ENCODE assay signal across 16 cellular contexts in the genomic region with DNA sequence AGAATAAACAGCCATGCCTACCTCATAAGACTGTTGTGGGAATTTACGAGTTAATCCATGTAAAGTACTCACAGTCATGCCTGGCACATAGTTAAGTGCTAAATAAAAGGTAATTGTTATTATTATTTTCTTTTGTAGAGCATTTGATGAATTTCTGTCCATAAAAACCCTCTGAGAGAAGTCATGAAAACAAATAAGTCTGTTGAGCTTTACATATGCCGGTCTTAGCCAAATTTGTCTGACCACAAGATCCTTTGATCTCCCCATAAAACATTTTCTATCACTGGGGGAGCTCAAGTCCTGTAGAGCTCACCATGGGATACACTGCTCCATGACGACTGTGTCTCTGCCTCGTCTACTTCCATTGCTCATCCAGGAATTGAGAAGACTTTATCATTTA.
"Had no signal": no experiment of that assay in that cellular context is flagged by ENCODE, and none has a peak within 500 bp of the region (broad histone marks: within the 10 kb centered on the region; RNA-seq: fewer than 3 reads in every experiment).

No MANE protein-coding gene starts in this region.

- H3K9me3 ChIP-seq: psoas muscle, vagina had no signal

- DNase-seq: activated CD4-positive, alpha-beta T cell treated with anti-CD3 and anti-CD28 coated beads, Interleukin-2, amount 10 ng/mL, durations not matched to agents 7 days and 5 days; activated CD4-positive, CD25-positive, alpha-beta regulatory T cell; activated CD8-positive, alpha-beta memory T cell treated with anti-CD3 and anti-CD28 coated beads for 24 hours; activated naive CD4-positive, alpha-beta T cell treated with anti-CD3 and anti-CD28 coated beads for 36 hours; activated T-cell treated with anti-CD3 and anti-CD28 coated beads for 4 hours; dorsolateral prefrontal cortex; glutamatergic neuron; mammary epithelial cell; natural killer cell; nucleus accumbens; psoas muscle; stimulated activated CD4-positive, alpha-beta T cell treated with anti-CD3 and anti-CD28 coated beads, Interleukin-4, amount 100 ng/mL, for 24 hours had no signal

- H3K9me3 Mint-ChIP-seq: activated CD4-positive, alpha-beta T cell treated with anti-CD3 and anti-CD28 coated beads, Interleukin-2, amount 10 ng/mL, durations not matched to agents 7 days and 5 days; activated naive CD4-positive, alpha-beta T cell treated with anti-CD3 and anti-CD28 coated beads for 36 hours; activated T-helper 17 cell treated with anti-CD3 and anti-CD28 coated beads, Interleukin-2, amount 50 U/mL, for 72 hours; T-helper 1 cell treated with Interleukin-12 subunit alpha and Interleukin-12 subunit beta and Interleukin-4 antibody, amounts not matched to agents 30 μg/mL and 1 μg/mL, for 36 hours had no signal

- H3K4me1 Mint-ChIP-seq: activated CD4-positive, alpha-beta T cell treated with anti-CD3 and anti-CD28 coated beads, Interleukin-2, amount 10 ng/mL, durations not matched to agents 7 days and 5 days; activated T-helper 17 cell treated with anti-CD3 and anti-CD28 coated beads, Interleukin-2, amount 50 U/mL, for 72 hours; natural killer cell had no signal

- H3K27me3 Mint-ChIP-seq: activated CD4-positive, alpha-beta T cell treated with anti-CD3 and anti-CD28 coated beads, Interleukin-2, amount 10 ng/mL, durations not matched to agents 7 days and 5 days had no signal

- H3K4me3 ChIP-seq: psoas muscle, vagina had no signal

- H3K27me3 ChIP-seq: dorsolateral prefrontal cortex, vagina had no signal

- H3K27ac ChIP-seq: psoas muscle, vagina had no signal

- H3K4me1 ChIP-seq: vagina had no signal

- H3K36me3 Mint-ChIP-seq: natural killer cell had no signal

- H3K27ac Mint-ChIP-seq: activated CD4-positive, alpha-beta T cell treated with anti-CD3 and anti-CD28 coated beads, Interleukin-2, amount 10 ng/mL, durations not matched to agents 7 days and 5 days; activated naive CD4-positive, alpha-beta T cell treated with anti-CD3 and anti-CD28 coated beads for 36 hours; activated T-helper 17 cell treated with anti-CD3 and anti-CD28 coated beads, Interleukin-2, amount 50 U/mL, for 72 hours; natural killer cell; stimulated activated naive CD8-positive, alpha-beta T cell treated with anti-CD3 and anti-CD28 coated beads, Interleukin-15, Interleukin-2, amounts not matched to agents 100 ng/mL and 50 ng/mL, for 24 hours; T-helper 1 cell treated with Interleukin-12 subunit alpha and Interleukin-12 subunit beta and Interleukin-4 antibody, amounts not matched to agents 30 μg/mL and 1 μg/mL, for 36 hours had no signal

- H3K36me3 ChIP-seq: vagina had no signal

- H3K4me3 Mint-ChIP-seq: activated CD4-positive, alpha-beta T cell treated with anti-CD3 and anti-CD28 coated beads, Interleukin-2, amount 10 ng/mL, durations not matched to agents 7 days and 5 days; activated naive CD4-positive, alpha-beta T cell treated with anti-CD3 and anti-CD28 coated beads for 36 hours; activated T-helper 17 cell treated with anti-CD3 and anti-CD28 coated beads, Interleukin-2, amount 50 U/mL, for 72 hours; natural killer cell; stimulated activated naive CD8-positive, alpha-beta T cell treated with anti-CD3 and anti-CD28 coated beads, Interleukin-15, Interleukin-2, amounts not matched to agents 100 ng/mL and 50 ng/mL, for 24 hours; T-helper 1 cell treated with Interleukin-12 subunit alpha and Interleukin-12 subunit beta and Interleukin-4 antibody, amounts not matched to agents 30 μg/mL and 1 μg/mL, for 36 hours had no signal
